15 cellular contexts compared by ENCODE assay signal in genomic region chr2:27094353-27094984, GRCh38. TPM values are rescaled to one million over a fixed set of nuclear protein-coding genes. Genes with fewer than 3 reads are reported as not detected.
A peak's percentile ranks its signal among the peaks of the same experiment; 100 is the strongest.
DNase-seq lines count a peak whose midpoint lies in the region; ATAC-seq, FAIRE-seq and TF ChIP-seq lines count a peak whose summit lies in the region.
"Had no signal": no experiment of that assay in that cellular context is flagged by ENCODE, and none has a peak within 500 bp of the region (broad histone marks: within the 10 kb centered on the region; RNA-seq: fewer than 3 reads in every experiment).

No MANE protein-coding gene starts in this region.

- no peak overlapping the region for H3K4me3 Mint-ChIP-seq in activated naive CD4-positive, alpha-beta T cell treated with anti-CD3 and anti-CD28 coated beads, Interleukin-2, amount 10 ng/mL, durations not matched to agents 7 days and 5 days
- H3K4me3 Mint-ChIP-seq: GM23338, H9 had no signal

- H3K36me3 ChIP-seq in HepG2 (replicated peaks in 1 of 2; ENCODE audit: control insufficient read depth in 1 of 2, insufficient read depth in 2 of 2, low read length in 2 of 2) (peaks cover 4 to 35% of the 10 kb centered on the region in 2 experiments), neuronal stem cell (replicated peaks in 1 of 2; ENCODE audit: control insufficient read depth in 2 of 2, insufficient read depth in 2 of 2, low read length in 2 of 2) (no peaks in the 10 kb centered on the region)
- H3K36me3 ChIP-seq: BLaER1 treated with 17β-estradiol and CSF1 and Interleukin-3, amounts not matched to agents 10 nM and 100 nM had no signal

- H3K4me1 Mint-ChIP-seq in activated naive CD4-positive, alpha-beta T cell treated with anti-CD3 and anti-CD28 coated beads, Interleukin-2, amount 10 ng/mL, durations not matched to agents 7 days and 5 days, result peaks cover 22% of the 10 kb centered on the region

- no peaks in the 10 kb centered on the region for H3K27me3 ChIP-seq in HepG2 (ENCODE audit: control insufficient read depth in 1 of 2, insufficient read depth in 2 of 2, low read length in 2 of 2)
- no peaks in the 10 kb centered on the region for H3K27me3 ChIP-seq in neuronal stem cell (ENCODE audit: control insufficient read depth in 3 of 3, insufficient read depth in 3 of 3, low read depth in 1 of 3, low read length in 3 of 3)
- H3K27me3 ChIP-seq: BLaER1 treated with 17β-estradiol and CSF1 and Interleukin-3, amounts not matched to agents 10 nM and 100 nM had no signal

- CTCF ChIA-PET in HepG2 (lab: Yijun Ruan, JAX; ENCODE audit: low intra/inter-chr PET ratio, low total read pairs), result no interaction called here
- CTCF ChIA-PET in activated naive CD4-positive, alpha-beta T cell treated with anti-CD3 and anti-CD28 coated beads, Interleukin-2, amount 10 ng/mL, durations not matched to agents 7 days and 5 days (lab: Charles Lee), result interaction anchor here (0.5 to 3.0 kb wide), 4 partner anchors 72 to 209 kb away, joined by 3 to 13 read pairs (median 3); no protein-coding TSS in a partner anchor

- H2AFZ ChIP-seq in HepG2 (ENCODE audit: low read length) (no peak overlapping the region), neuronal stem cell (ENCODE audit: low read length) (no peak overlapping the region)
- H2AFZ ChIP-seq: GM23338 had no signal

- H3K23ac ChIP-seq in neuronal stem cell (ENCODE audit: low read depth, low read length, poor library complexity), result peak overlapping the region; percentile 47

- no peak overlapping the region for H3K27ac Mint-ChIP-seq in activated naive CD4-positive, alpha-beta T cell treated with anti-CD3 and anti-CD28 coated beads, Interleukin-2, amount 10 ng/mL, durations not matched to agents 7 days and 5 days
- H3K27ac Mint-ChIP-seq: GM23338 had no signal

- no peak overlapping the region for H2BK120ac ChIP-seq in neuronal stem cell (ENCODE audit: low read depth, low read length)

- no TSS peak for BruUV-seq in HepG2 (replicated peaks; lab: Mats Ljungman, UMichigan)

- H3K79me1 ChIP-seq in neuronal stem cell (ENCODE audit: low read depth, low read length), result no peaks in the 10 kb centered on the region

- no peak overlapping the region for H3K14ac ChIP-seq in neuronal stem cell (ENCODE audit: low read length)

- POLR2A ChIA-PET in HepG2 (lab: Yijun Ruan, JAX), result interaction anchor here (0.7 to 4.8 kb wide), 28 partner anchors 8 to 1215 kb away, joined by 3 to 61 read pairs (median 6); partner anchors contain the start of genes ABHD1, AGBL5, ATRAID and CGREF1

- intact Hi-C loops in Right ventricle myocardium inferior (cut with DNase I), result no loop called here
- intact Hi-C loops in Right ventricle myocardium superior (cut with DNase I), result no loop called here
- intact Hi-C loops in HepG2 (cut with micrococcal nuclease; ENCODE audit: unreplicated experiment), result loop anchor here (5.0 kb wide), 1 partner anchor 307 kb away; the partner anchor contains the start of gene CENPA

- H3K79me2 ChIP-seq in HepG2 (ENCODE audit: insufficient read depth, low read length), result peaks cover 36% of the 10 kb centered on the region

- peak overlapping the region; percentile 41 for H2AK5ac ChIP-seq in neuronal stem cell (ENCODE audit: low read depth, low read length)

- no peak overlapping the region for H2BK5ac ChIP-seq in neuronal stem cell (ENCODE audit: low read length)

- TF ChIP-seq POLR2A in HepG2 (IDR thresholded peaks at IDR 0.05; ENCODE audit: insufficient read depth in 1 of 2, low read depth in 2 of 2, low read length in 2 of 2), result no peak

- TF ChIP-seq RAD21 in HepG2 (CRISPR knock-in tag; IDR thresholded peaks at IDR 0.05), result no peak

- H4K91ac ChIP-seq in neuronal stem cell (ENCODE audit: low read depth, low read length, poor library complexity), result no peak overlapping the region

- H2BK15ac ChIP-seq in neuronal stem cell (ENCODE audit: low read length), result no peak overlapping the region

- no peak overlapping the region for H4K8ac ChIP-seq in neuronal stem cell (ENCODE audit: low read depth, low read length)

- peak overlapping the region; percentile 97 for H3K27ac ChIP-seq in HepG2 (ENCODE audit: extremely low read length, insufficient read depth, low read length)
- no peak overlapping the region for H3K27ac ChIP-seq in neuronal stem cell (replicated peaks; ENCODE audit: low read length)
- H3K27ac ChIP-seq: BLaER1 treated with 17β-estradiol and CSF1 and Interleukin-3, amounts not matched to agents 10 nM and 100 nM had no signal

- in situ Hi-C loops in HepG2 (cut with HindIII; ENCODE audit: extremely low pct_ligation_motif_present, low pct_unique_long_range_greater_than_20kb), result no loop called here

- H3K4me1 ChIP-seq in HepG2 (ENCODE audit: insufficient read depth, low read length) (peaks cover 76% of the 10 kb centered on the region), neuronal stem cell (ENCODE audit: control insufficient read depth in 2 of 2, insufficient read depth in 1 of 2, low read depth in 1 of 2, low read length in 2 of 2) (peaks cover 0 to 1% of the 10 kb centered on the region in 2 donors)

- H3K4me3 ChIP-seq in HepG2 (replicated peaks in 1 of 3; ENCODE audit: insufficient read depth in 1 of 3, low read depth in 2 of 3, low read length in 3 of 3) (peak overlapping the region in 1 of 3 experiments; percentile 59; a peak in 2 of 6 replicates), neuronal stem cell (ENCODE audit: low read length in 2 of 2) (no peak overlapping the region)
- H3K4me3 ChIP-seq: BLaER1 treated with 17β-estradiol and CSF1 and Interleukin-3, amounts not matched to agents 10 nM and 100 nM; GM23338 had no signal

- H3K9ac ChIP-seq in HepG2 (ENCODE audit: insufficient read depth, low read depth, low read length), result peak overlapping the region; percentile 79
- no peak overlapping the region for H3K9ac ChIP-seq in neuronal stem cell (ENCODE audit: low read depth, low read length, poor library complexity)
- H3K9ac ChIP-seq: BLaER1 treated with 17β-estradiol and CSF1 and Interleukin-3, amounts not matched to agents 10 nM and 100 nM had no signal

- peaks cover 1% of the 10 kb centered on the region for H3K36me3 Mint-ChIP-seq in activated naive CD4-positive, alpha-beta T cell treated with anti-CD3 and anti-CD28 coated beads, Interleukin-2, amount 10 ng/mL, durations not matched to agents 7 days and 5 days

- DNase-seq in Right ventricle myocardium inferior (ENCODE audit: missing footprints) (peak; percentile 59), Right ventricle myocardium superior (no peak), HepG2 (ENCODE audit: low spot score) (no peak), neuronal stem cell (ENCODE audit: low spot score) (no peak), NCI-H187 (lab: John Stamatoyannopoulos, UW) (no peak)
- no peak for DNase-seq in effector CD4-positive, alpha-beta T cell
- no peak for DNase-seq in activated naive CD4-positive, alpha-beta T cell treated with anti-CD3 and anti-CD28 coated beads, Interleukin-2, amount 10 ng/mL, durations not matched to agents 7 days and 5 days
- DNase-seq: 8988T; CD4-positive, CD25-positive, alpha-beta regulatory T cell; GF-D8; H9 had no signal

- WGBS in HepG2 (ENCODE audit: low lambda C conversion rate), result 88% methylated on average over 24 of the region's 24 CpGs
- WGBS in neuronal stem cell (ENCODE audit: extremely low coverage in 2 of 2, insufficient read length in 2 of 2, insufficient replicate concordance in 1 of 2), 2 donors, result no CpG with 5 or more reads among the region's 24 CpGs

- no peak overlapping the region for H3K18ac ChIP-seq in neuronal stem cell (ENCODE audit: low read length)

- no peaks in the 10 kb centered on the region for H3K27me3 Mint-ChIP-seq in activated naive CD4-positive, alpha-beta T cell treated with anti-CD3 and anti-CD28 coated beads, Interleukin-2, amount 10 ng/mL, durations not matched to agents 7 days and 5 days
- H3K27me3 Mint-ChIP-seq: CD4-positive, CD25-positive, alpha-beta regulatory T cell had no signal

- no peak for FAIRE-seq in HepG2 (lab: Jason Lieb, UNC)

- ATAC-seq in Right ventricle myocardium inferior (no peak), Right ventricle myocardium superior (ENCODE audit: poor library complexity) (no peak), HepG2 (no peak), GM18520 (IDR thresholded peaks at IDR 0.05; ENCODE audit: unreplicated experiment) (no peak)
- ATAC-seq: GM23338 had no signal

- H3K9me3 ChIP-seq in HepG2 (ENCODE audit: low read length) (no peaks in the 10 kb centered on the region), neuronal stem cell (replicated peaks in 1 of 2; ENCODE audit: control insufficient read depth in 2 of 2, insufficient read depth in 1 of 2, low read depth in 1 of 2, low read length in 2 of 2) (no peaks in the 10 kb centered on the region)
- H3K9me3 ChIP-seq: BLaER1 treated with 17β-estradiol and CSF1 and Interleukin-3, amounts not matched to agents 10 nM and 100 nM had no signal

- H4K20me1 ChIP-seq in HepG2 (ENCODE audit: insufficient read depth, low read length), result no peaks in the 10 kb centered on the region
- H4K20me1 ChIP-seq: BLaER1 treated with 17β-estradiol and CSF1 and Interleukin-3, amounts not matched to agents 10 nM and 100 nM had no signal

- H2BK12ac ChIP-seq in neuronal stem cell (ENCODE audit: low read length), result no peak overlapping the region

- no peaks in the 10 kb centered on the region for H3K9me3 Mint-ChIP-seq in activated naive CD4-positive, alpha-beta T cell treated with anti-CD3 and anti-CD28 coated beads, Interleukin-2, amount 10 ng/mL, durations not matched to agents 7 days and 5 days
- H3K9me3 Mint-ChIP-seq: CD4-positive, CD25-positive, alpha-beta regulatory T cell; GM23338; H9 had no signal

- TF ChIP-seq CTCF in HepG2 (CRISPR knock-in tag; IDR thresholded peaks at IDR 0.05), result no peak

- TF ChIP-seq EP300 in HepG2 (IDR thresholded peaks at IDR 0.05; ENCODE audit: low read depth in 2 of 2, low read length in 2 of 2) (no peak), HepG2 (CRISPR knock-in tag; IDR thresholded peaks at IDR 0.05; ENCODE audit: borderline replicate concordance) (no peak)

- peak overlapping the region; percentile 96 for H3K4me2 ChIP-seq in HepG2 (ENCODE audit: low read depth, low read length)
- H3K4me2 ChIP-seq in neuronal stem cell (ENCODE audit: insufficient read depth, low read length, poor library complexity, severe bottlenecking), result no peak overlapping the region
- H3K4me2 ChIP-seq: BLaER1 treated with 17β-estradiol and CSF1 and Interleukin-3, amounts not matched to agents 10 nM and 100 nM; GM23338 had no signal

- H3K4ac ChIP-seq in neuronal stem cell (ENCODE audit: low read length), result no peak overlapping the region

RNA-seq across cellular contexts. Expression of gene KHK, which starts 7.9 kb away (rescaled TPM):
- total RNA-seq in Right ventricle myocardium inferior (4.5 TPM), Right ventricle myocardium superior (3.3 TPM), HepG2 (2016; rRNA removed; fragmentation: Illumina TruSeq; extraction: Trizol) (29.9 and 40.9 TPM in 2 replicates)
- total RNA-seq in HepG2 (2016; cell fraction: cytosol; rRNA removed; fragmentation: Illumina TruSeq; extraction: Trizol; ENCODE audit: low read depth), result 8.1 and 9.7 TPM in 2 replicates
- total RNA-seq in HepG2 (2016; cell fraction: insoluble cytoplasmic fraction; rRNA removed; fragmentation: Illumina TruSeq; extraction: Trizol), result 31.6 and 41.5 TPM in 2 replicates
- 15.4 and 18.4 TPM in 2 replicates for total RNA-seq in HepG2 (2016; cell fraction: membrane; rRNA removed; fragmentation: Illumina TruSeq; extraction: Trizol)
- 34.9 and 38.4 TPM in 2 replicates for total RNA-seq in HepG2 (2016; cell fraction: nucleus; rRNA removed; fragmentation: Illumina TruSeq; extraction: Trizol)
- polyA plus RNA-seq in HepG2 (2011; rRNA removed), result 99.2 and 139 TPM in 2 replicates
- 93.9 and 100.0 TPM in 2 replicates for polyA plus RNA-seq in HepG2 (2011; cell fraction: cytosol; rRNA removed)
- 195 and 260 TPM in 2 replicates for polyA plus RNA-seq in HepG2 (2011; cell fraction: nucleus; rRNA removed)
- polyA plus RNA-seq in HepG2 (2012), result 128 and 136 TPM in 2 replicates
- polyA plus RNA-seq in HepG2 (2016; cell fraction: cytosol; fragmentation: Illumina TruSeq; extraction: Trizol; ENCODE audit: low read depth), result 12.3 and 15.8 TPM in 2 replicates
- polyA plus RNA-seq in HepG2 (2016; cell fraction: insoluble cytoplasmic fraction; fragmentation: Illumina TruSeq; extraction: Trizol; ENCODE audit: low read depth), result 39.2 and 45.9 TPM in 2 replicates
- polyA plus RNA-seq in HepG2 (2016; cell fraction: membrane; fragmentation: Illumina TruSeq; extraction: Trizol; ENCODE audit: low read depth), result 14.9 and 20.8 TPM in 2 replicates
- 94.3 and 95.6 TPM in 2 replicates for polyA plus RNA-seq in HepG2 (2016; cell fraction: nucleus; fragmentation: Illumina TruSeq; extraction: Trizol; ENCODE audit: insufficient read depth, low read depth)
- polyA minus RNA-seq in HepG2 (2011; rRNA and poly(A)+ RNA removed; ENCODE audit: low replicate concordance), result 6.9 and 106 TPM in 2 replicates
- 29.4 and 50.9 TPM in 2 replicates for polyA minus RNA-seq in HepG2 (2011; cell fraction: cytosol; rRNA and poly(A)+ RNA removed)
- 51.5 and 66.5 TPM in 2 replicates for polyA minus RNA-seq in HepG2 (2011; cell fraction: nucleus; rRNA and poly(A)+ RNA removed)
- polyA plus RNA-seq in neuronal stem cell (2013, experiment 1 of 2), result 3.8 TPM
- polyA plus RNA-seq in neuronal stem cell (2013, experiment 2 of 2), result 3.7 TPM

RNA-seq across cellular contexts. Expression of gene EMILIN1, which starts 16.1 kb away (rescaled TPM):
- total RNA-seq in Right ventricle myocardium inferior (25.8 TPM), Right ventricle myocardium superior (17.4 TPM), HepG2 (2016; rRNA removed; fragmentation: Illumina TruSeq; extraction: Trizol) (4.0 and 9.7 TPM in 2 replicates)
- total RNA-seq in HepG2 (2016; cell fraction: cytosol; rRNA removed; fragmentation: Illumina TruSeq; extraction: Trizol; ENCODE audit: low read depth), result 0.53 and 0.61 TPM in 2 replicates
- total RNA-seq in HepG2 (2016; cell fraction: insoluble cytoplasmic fraction; rRNA removed; fragmentation: Illumina TruSeq; extraction: Trizol), result 4.1 and 12.5 TPM in 2 replicates
- 1.4 TPM in 2 replicates for total RNA-seq in HepG2 (2016; cell fraction: membrane; rRNA removed; fragmentation: Illumina TruSeq; extraction: Trizol)
- total RNA-seq in HepG2 (2016; cell fraction: nucleus; rRNA removed; fragmentation: Illumina TruSeq; extraction: Trizol), result 8.7 and 9.5 TPM in 2 replicates
- 8.1 and 13.1 TPM in 2 replicates for polyA plus RNA-seq in HepG2 (2011; rRNA removed)
- polyA plus RNA-seq in HepG2 (2011; cell fraction: cytosol; rRNA removed), result 9.7 and 19.1 TPM in 2 replicates
- 30.1 and 34.4 TPM in 2 replicates for polyA plus RNA-seq in HepG2 (2011; cell fraction: nucleus; rRNA removed)
- 8.6 and 10.0 TPM in 2 replicates for polyA plus RNA-seq in HepG2 (2012)
- polyA plus RNA-seq in HepG2 (2016; cell fraction: cytosol; fragmentation: Illumina TruSeq; extraction: Trizol; ENCODE audit: low read depth), result 0.42 and 0.58 TPM in 2 replicates
- polyA plus RNA-seq in HepG2 (2016; cell fraction: insoluble cytoplasmic fraction; fragmentation: Illumina TruSeq; extraction: Trizol; ENCODE audit: low read depth), result 2.8 and 3.2 TPM in 2 replicates
- polyA plus RNA-seq in HepG2 (2016; cell fraction: membrane; fragmentation: Illumina TruSeq; extraction: Trizol; ENCODE audit: low read depth), result 0.45 and 1.0 TPM in 2 replicates
- polyA plus RNA-seq in HepG2 (2016; cell fraction: nucleus; fragmentation: Illumina TruSeq; extraction: Trizol; ENCODE audit: insufficient read depth, low read depth), result 14.3 and 15.9 TPM in 2 replicates
- 0.54 and 19.1 TPM in 2 replicates for polyA minus RNA-seq in HepG2 (2011; rRNA and poly(A)+ RNA removed; ENCODE audit: low replicate concordance)
- 13.6 and 17.2 TPM in 2 replicates for polyA minus RNA-seq in HepG2 (2011; cell fraction: cytosol; rRNA and poly(A)+ RNA removed)
- 4.8 and 5.6 TPM in 2 replicates for polyA minus RNA-seq in HepG2 (2011; cell fraction: nucleus; rRNA and poly(A)+ RNA removed)
- 3.0 TPM for polyA plus RNA-seq in neuronal stem cell (2013, experiment 1 of 2)
- 2.9 TPM for polyA plus RNA-seq in neuronal stem cell (2013, experiment 2 of 2)

RNA-seq across cellular contexts. Expression of gene OST4, which starts 23.0 kb away (rescaled TPM):
- total RNA-seq in Right ventricle myocardium inferior (411 TPM), Right ventricle myocardium superior (393 TPM), HepG2 (2016; rRNA removed; fragmentation: Illumina TruSeq; extraction: Trizol) (498 and 508 TPM in 2 replicates)
- total RNA-seq in HepG2 (2016; cell fraction: cytosol; rRNA removed; fragmentation: Illumina TruSeq; extraction: Trizol; ENCODE audit: low read depth), result 947 and 1,365 TPM in 2 replicates
- 496 and 506 TPM in 2 replicates for total RNA-seq in HepG2 (2016; cell fraction: insoluble cytoplasmic fraction; rRNA removed; fragmentation: Illumina TruSeq; extraction: Trizol)
- total RNA-seq in HepG2 (2016; cell fraction: membrane; rRNA removed; fragmentation: Illumina TruSeq; extraction: Trizol), result 928 and 1,097 TPM in 2 replicates
- 200 and 226 TPM in 2 replicates for total RNA-seq in HepG2 (2016; cell fraction: nucleus; rRNA removed; fragmentation: Illumina TruSeq; extraction: Trizol)
- 491 and 584 TPM in 2 replicates for polyA plus RNA-seq in HepG2 (2011; rRNA removed)
- 627 and 1,057 TPM in 2 replicates for polyA plus RNA-seq in HepG2 (2011; cell fraction: cytosol; rRNA removed)
- 336 and 383 TPM in 2 replicates for polyA plus RNA-seq in HepG2 (2011; cell fraction: nucleus; rRNA removed)
- polyA plus RNA-seq in HepG2 (2012), result 371 and 440 TPM in 2 replicates
- 1,401 and 1,836 TPM in 2 replicates for polyA plus RNA-seq in HepG2 (2016; cell fraction: cytosol; fragmentation: Illumina TruSeq; extraction: Trizol; ENCODE audit: low read depth)
- polyA plus RNA-seq in HepG2 (2016; cell fraction: insoluble cytoplasmic fraction; fragmentation: Illumina TruSeq; extraction: Trizol; ENCODE audit: low read depth), result 640 and 680 TPM in 2 replicates
- 1,282 and 1,407 TPM in 2 replicates for polyA plus RNA-seq in HepG2 (2016; cell fraction: membrane; fragmentation: Illumina TruSeq; extraction: Trizol; ENCODE audit: low read depth)
- polyA plus RNA-seq in HepG2 (2016; cell fraction: nucleus; fragmentation: Illumina TruSeq; extraction: Trizol; ENCODE audit: insufficient read depth, low read depth), result 415 and 448 TPM in 2 replicates
- polyA minus RNA-seq in HepG2 (2011; rRNA and poly(A)+ RNA removed; ENCODE audit: low replicate concordance), result 310 and 535 TPM in 2 replicates
- 514 and 560 TPM in 2 replicates for polyA minus RNA-seq in HepG2 (2011; cell fraction: cytosol; rRNA and poly(A)+ RNA removed)
- polyA minus RNA-seq in HepG2 (2011; cell fraction: nucleus; rRNA and poly(A)+ RNA removed), result 136 and 144 TPM in 2 replicates
- 668 TPM for polyA plus RNA-seq in neuronal stem cell (2013, experiment 1 of 2)
- 664 TPM for polyA plus RNA-seq in neuronal stem cell (2013, experiment 2 of 2)

RNA-seq across cellular contexts. Expression of gene CGREF1, which starts 24.5 kb away (rescaled TPM):
- total RNA-seq in Right ventricle myocardium inferior, result 0.84 TPM
- total RNA-seq in Right ventricle myocardium superior, result 1.4 TPM
- 7.0 and 13.9 TPM in 2 replicates for total RNA-seq in HepG2 (2016; rRNA removed; fragmentation: Illumina TruSeq; extraction: Trizol)
- 7.2 and 7.6 TPM in 2 replicates for total RNA-seq in HepG2 (2016; cell fraction: cytosol; rRNA removed; fragmentation: Illumina TruSeq; extraction: Trizol; ENCODE audit: low read depth)
- total RNA-seq in HepG2 (2016; cell fraction: insoluble cytoplasmic fraction; rRNA removed; fragmentation: Illumina TruSeq; extraction: Trizol), result 6.8 and 14.7 TPM in 2 replicates
- 9.9 and 14.3 TPM in 2 replicates for total RNA-seq in HepG2 (2016; cell fraction: membrane; rRNA removed; fragmentation: Illumina TruSeq; extraction: Trizol)
- 11.7 and 13.6 TPM in 2 replicates for total RNA-seq in HepG2 (2016; cell fraction: nucleus; rRNA removed; fragmentation: Illumina TruSeq; extraction: Trizol)
- polyA plus RNA-seq in HepG2 (2011; rRNA removed), result 23.4 and 30.8 TPM in 2 replicates
- polyA plus RNA-seq in HepG2 (2011; cell fraction: cytosol; rRNA removed), result 26.4 and 27.5 TPM in 2 replicates
- polyA plus RNA-seq in HepG2 (2011; cell fraction: nucleus; rRNA removed), result 30.3 and 37.8 TPM in 2 replicates
- polyA plus RNA-seq in HepG2 (2012), result 29.7 and 31.5 TPM in 2 replicates
- 9.6 and 11.3 TPM in 2 replicates for polyA plus RNA-seq in HepG2 (2016; cell fraction: cytosol; fragmentation: Illumina TruSeq; extraction: Trizol; ENCODE audit: low read depth)
- 9.2 and 9.7 TPM in 2 replicates for polyA plus RNA-seq in HepG2 (2016; cell fraction: insoluble cytoplasmic fraction; fragmentation: Illumina TruSeq; extraction: Trizol; ENCODE audit: low read depth)
- 12.0 and 14.2 TPM in 2 replicates for polyA plus RNA-seq in HepG2 (2016; cell fraction: membrane; fragmentation: Illumina TruSeq; extraction: Trizol; ENCODE audit: low read depth)
- polyA plus RNA-seq in HepG2 (2016; cell fraction: nucleus; fragmentation: Illumina TruSeq; extraction: Trizol; ENCODE audit: insufficient read depth, low read depth), result 23.5 and 24.6 TPM in 2 replicates
- polyA minus RNA-seq in HepG2 (2011; rRNA and poly(A)+ RNA removed; ENCODE audit: low replicate concordance), result 0.09 and 14.9 TPM in 2 replicates
- 5.9 and 7.1 TPM in 2 replicates for polyA minus RNA-seq in HepG2 (2011; cell fraction: cytosol; rRNA and poly(A)+ RNA removed)
- polyA minus RNA-seq in HepG2 (2011; cell fraction: nucleus; rRNA and poly(A)+ RNA removed), result 10.7 and 13.8 TPM in 2 replicates
- 4.3 TPM for polyA plus RNA-seq in neuronal stem cell (2013, experiment 1 of 2)
- 4.5 TPM for polyA plus RNA-seq in neuronal stem cell (2013, experiment 2 of 2)
- total RNA-seq: CD4-positive, CD25-positive, alpha-beta regulatory T cell had no signal

RNA-seq across cellular contexts. Expression of gene ABHD1, which starts 29.1 kb away (rescaled TPM):
- total RNA-seq in Right ventricle myocardium inferior (2.4 TPM), Right ventricle myocardium superior (4.0 TPM), HepG2 (2016; rRNA removed; fragmentation: Illumina TruSeq; extraction: Trizol) (0.04 TPM in 1 of 2 replicates, not detected in the other)
- 0.40 and 0.44 TPM in 2 replicates for total RNA-seq in HepG2 (2016; cell fraction: cytosol; rRNA removed; fragmentation: Illumina TruSeq; extraction: Trizol; ENCODE audit: low read depth)
- total RNA-seq in HepG2 (2016; cell fraction: insoluble cytoplasmic fraction; rRNA removed; fragmentation: Illumina TruSeq; extraction: Trizol), result 0.15 and 0.22 TPM in 2 replicates
- total RNA-seq in HepG2 (2016; cell fraction: membrane; rRNA removed; fragmentation: Illumina TruSeq; extraction: Trizol), result 0.28 and 0.52 TPM in 2 replicates
- not detected in 2 replicates for total RNA-seq in HepG2 (2016; cell fraction: nucleus; rRNA removed; fragmentation: Illumina TruSeq; extraction: Trizol)
- polyA plus RNA-seq in HepG2 (2011; rRNA removed), result 0.81 and 0.85 TPM in 2 replicates
- 0.62 and 0.63 TPM in 2 replicates for polyA plus RNA-seq in HepG2 (2011; cell fraction: cytosol; rRNA removed)
- polyA plus RNA-seq in HepG2 (2011; cell fraction: nucleus; rRNA removed), result 3.5 and 4.0 TPM in 2 replicates
- 1.7 and 1.8 TPM in 2 replicates for polyA plus RNA-seq in HepG2 (2012)
- 0.51 and 0.72 TPM in 2 replicates for polyA plus RNA-seq in HepG2 (2016; cell fraction: cytosol; fragmentation: Illumina TruSeq; extraction: Trizol; ENCODE audit: low read depth)
- not detected in 2 replicates for polyA plus RNA-seq in HepG2 (2016; cell fraction: insoluble cytoplasmic fraction; fragmentation: Illumina TruSeq; extraction: Trizol; ENCODE audit: low read depth)
- 0.34 and 0.47 TPM in 2 replicates for polyA plus RNA-seq in HepG2 (2016; cell fraction: membrane; fragmentation: Illumina TruSeq; extraction: Trizol; ENCODE audit: low read depth)
- 0.69 TPM in 1 of 2 replicates, not detected in the other for polyA plus RNA-seq in HepG2 (2016; cell fraction: nucleus; fragmentation: Illumina TruSeq; extraction: Trizol; ENCODE audit: insufficient read depth, low read depth)
- 0.72 TPM in 1 of 2 replicates, not detected in the other for polyA minus RNA-seq in HepG2 (2011; rRNA and poly(A)+ RNA removed; ENCODE audit: low replicate concordance)
- polyA minus RNA-seq in HepG2 (2011; cell fraction: cytosol; rRNA and poly(A)+ RNA removed), result not detected in 2 replicates
- polyA minus RNA-seq in HepG2 (2011; cell fraction: nucleus; rRNA and poly(A)+ RNA removed), result 0.26 and 1.4 TPM in 2 replicates
- 0.36 TPM for polyA plus RNA-seq in neuronal stem cell (2013, experiment 1 of 2)
- polyA plus RNA-seq in neuronal stem cell (2013, experiment 2 of 2), result 0.24 TPM
- total RNA-seq: HT1080 had no signal
